ENCODE assay signal across 1 cellular context in genomic region chr12:121466800-121467637, GRCh38.
TF ChIP-seq lines count a peak whose summit lies in the region.

No MANE protein-coding gene starts in this region.

TF ChIP-seq in IMR-90, 13 proteins besides CTCF, POLR2A, EP300 and RAD21 (continued from another document):
- peak; percentile 77; the same call in 1 of the 2 replicates for TF ChIP-seq MAZ (IDR thresholded peaks at IDR 0.05; ENCODE audit: borderline replicate concordance, low read depth, low read length)
TF ChIP-seq in IMR-90: peak in this region for 2.
